In genomic region chr11:64312947-64313346, GRCh38 we compare ENCODE assay signal across 13 cellular contexts. TPM values are rescaled to one million over a fixed set of nuclear protein-coding genes. Genes with fewer than 3 reads are reported as not detected.
A peak's percentile ranks its signal among the peaks of the same experiment; 100 is the strongest.
DNase-seq lines count a peak whose midpoint lies in the region; ATAC-seq and TF ChIP-seq lines count a peak whose summit lies in the region.
"Had no signal": no experiment of that assay in that cellular context is flagged by ENCODE, and none has a peak within 500 bp of the region (broad histone marks: within the 10 kb centered on the region; RNA-seq: fewer than 3 reads in every experiment).

No MANE protein-coding gene starts in this region.

- H3K4me3 ChIP-seq in CD8-positive, alpha-beta memory T cell (ENCODE audit: low read length): no peak overlapping the region
- no peak overlapping the region for H3K4me3 ChIP-seq in gastrocnemius medialis

- H3K9me3 ChIP-seq in CD8-positive, alpha-beta memory T cell (ENCODE audit: low read length): no peaks in the 10 kb centered on the region
- H3K9me3 ChIP-seq in gastrocnemius medialis: no peaks in the 10 kb centered on the region

- H3K4me3 Mint-ChIP-seq in CD8-positive, alpha-beta memory T cell: peak overlapping the region in 1 of 7 donors; percentile 58
- H3K4me3 Mint-ChIP-seq in T-cell: peak overlapping the region in 1 of 3 donors; percentile 39
- peak overlapping the region; percentile 70 for H3K4me3 Mint-ChIP-seq in endothelial cell (ENCODE audit: unreplicated experiment)

- H3K27me3 ChIP-seq in CD8-positive, alpha-beta memory T cell (ENCODE audit: insufficient read depth, low read length, poor library complexity, severe bottlenecking): no peaks in the 10 kb centered on the region
- H3K27me3 ChIP-seq in gastrocnemius medialis: no peaks in the 10 kb centered on the region
- H3K27me3 ChIP-seq: foreskin keratinocyte had no signal

- CTCF ChIA-PET in CD8-positive, alpha-beta memory T cell (lab: Charles Lee): interaction anchor here (0.9 to 1.6 kb wide), 3 partner anchors 19 to 106 kb away, joined by 3 to 7 read pairs (median 4); partner anchors contain the start of gene FERMT3
- CTCF ChIA-PET in T-cell (lab: Charles Lee): no interaction called here

- no peak for TF ChIP-seq CTCF in endothelial cell (IDR thresholded peaks at IDR 0.05; ENCODE audit: unreplicated experiment)
- no peak for TF ChIP-seq CTCF in gastrocnemius medialis (IDR thresholded peaks at IDR 0.05 in 4 of 5, conservative IDR thresholded peaks at IDR 0.05 in 1 of 5)

- H3K36me3 ChIP-seq in CD8-positive, alpha-beta memory T cell (ENCODE audit: insufficient read depth, low read length): no peaks in the 10 kb centered on the region
- H3K36me3 ChIP-seq in gastrocnemius medialis: peaks cover 0 to 32% of the 10 kb centered on the region in 2 donors

- no peak overlapping the region for H3K27ac ChIP-seq in CD8-positive, alpha-beta memory T cell (ENCODE audit: low read depth, low read length)
- H3K27ac ChIP-seq in gastrocnemius medialis: peak overlapping the region; percentile 71 to 85 (median 75)
- H3K27ac ChIP-seq: foreskin keratinocyte had no signal

- H3K4me1 Mint-ChIP-seq in CD8-positive, alpha-beta memory T cell: peaks cover 28 to 32% (median 31%) of the 10 kb centered on the region in 3 donors
- H3K4me1 Mint-ChIP-seq in T-cell (peaks cover 22 to 28% (median 28%) of the 10 kb centered on the region in 3 donors), endothelial cell (ENCODE audit: unreplicated experiment) (peaks cover 16% of the 10 kb centered on the region)

- intact Hi-C loops in gastrocnemius medialis (cut with DNase I; ENCODE audit: low total_unique reads): no loop called here

- H3K9me3 Mint-ChIP-seq in CD8-positive, alpha-beta memory T cell: no peaks in the 10 kb centered on the region
- H3K9me3 Mint-ChIP-seq in T-cell (no peaks in the 10 kb centered on the region), endothelial cell (ENCODE audit: unreplicated experiment) (no peaks in the 10 kb centered on the region)

- TF ChIP-seq POLR2A in gastrocnemius medialis (IDR thresholded peaks at IDR 0.05): no peak

- peaks cover 8% of the 10 kb centered on the region for H3K4me1 ChIP-seq in CD8-positive, alpha-beta memory T cell (ENCODE audit: insufficient read depth, low read length)
- peaks cover 34 to 37% of the 10 kb centered on the region in 2 donors for H3K4me1 ChIP-seq in gastrocnemius medialis

- H3K27ac Mint-ChIP-seq in CD8-positive, alpha-beta memory T cell: peak overlapping the region in 7 of 8 donors; percentile 4 to 93 (median 81)
- peak overlapping the region; percentile 42 to 50 for H3K27ac Mint-ChIP-seq in T-cell
- peak overlapping the region; percentile 6 for H3K27ac Mint-ChIP-seq in endothelial cell (ENCODE audit: unreplicated experiment)

- POLR2A ChIA-PET in CD8-positive, alpha-beta memory T cell (lab: Charles Lee): no interaction called here
- POLR2A ChIA-PET in T-cell (lab: Charles Lee): no interaction called here

- in situ Hi-C loops in gastrocnemius medialis (cut with MboI; ENCODE audit: low sequenced_read_pairs in 4 of 4): no loop called here

- peaks cover 0 to 50% (median 6%) of the 10 kb centered on the region in 3 donors for H3K36me3 Mint-ChIP-seq in CD8-positive, alpha-beta memory T cell
- peaks cover 13% of the 10 kb centered on the region for H3K36me3 Mint-ChIP-seq in T-cell
- H3K36me3 Mint-ChIP-seq in endothelial cell (ENCODE audit: low read depth, unreplicated experiment): peaks cover 17% of the 10 kb centered on the region

- H3K27me3 Mint-ChIP-seq in CD8-positive, alpha-beta memory T cell: peaks cover 0 to 7% of the 10 kb centered on the region in 2 donors
- H3K27me3 Mint-ChIP-seq in T-cell: no peaks in the 10 kb centered on the region
- peaks cover 11% of the 10 kb centered on the region for H3K27me3 Mint-ChIP-seq in endothelial cell (ENCODE audit: unreplicated experiment)

- DNase-seq in CD8-positive, alpha-beta memory T cell: no peak
- no peak for DNase-seq in T-cell
- DNase-seq in endothelial cell (ENCODE audit: low spot score): no peak
- no peak for DNase-seq in gastrocnemius medialis
- DNase-seq in midbrain (lab: John Stamatoyannopoulos, UW): no peak
- no peak for DNase-seq in ureter (ENCODE audit: low spot score)
- DNase-seq in stimulated activated CD4-positive, alpha-beta T cell treated with anti-CD3 and anti-CD28 coated beads, Interleukin-4, amount 100 ng/mL, for 4 hours: no peak
- DNase-seq: foreskin keratinocyte had no signal

- ATAC-seq in T-cell (replicated peaks in 1 of 4) (no peak), gastrocnemius medialis (no peak), HG03469 (IDR thresholded peaks at IDR 0.05; ENCODE audit: unreplicated experiment) (no peak)
- ATAC-seq: foreskin keratinocyte had no signal

RNA-seq across cellular contexts. Expression of gene TRMT112, which starts 4.4 kb away (rescaled TPM):
- total RNA-seq in CD8-positive, alpha-beta memory T cell: 100 to 1,000 TPM; 327 to 332 TPM
- polyA plus RNA-seq in CD8-positive, alpha-beta memory T cell: 467 TPM
- total RNA-seq in T-cell: 100 to 1,000 TPM; 104 to 177 (median 151) TPM
- 138 TPM for total RNA-seq in endothelial cell (ENCODE audit: unreplicated experiment)
- total RNA-seq in gastrocnemius medialis: 100 to 1,000 TPM; 133 to 226 (median 194) TPM
- total RNA-seq in ureter: 156 TPM

RNA-seq across cellular contexts. Expression of gene PRDX5, which starts 5.0 kb away (rescaled TPM):
- 100 to 1,000 TPM; 114 to 126 TPM for total RNA-seq in CD8-positive, alpha-beta memory T cell
- 170 TPM for polyA plus RNA-seq in CD8-positive, alpha-beta memory T cell
- total RNA-seq in T-cell (10 to 100 TPM; 35.8 to 86.7 (median 71.7) TPM), endothelial cell (ENCODE audit: unreplicated experiment) (264 TPM), gastrocnemius medialis (100 to 1,000 TPM; 170 to 257 (median 219) TPM), ureter (255 TPM)

RNA-seq across cellular contexts. Expression of gene ESRRA, which starts 7.6 kb away (rescaled TPM):
- total RNA-seq in CD8-positive, alpha-beta memory T cell: 10 to 100 TPM; 52.2 to 54.3 TPM
- polyA plus RNA-seq in CD8-positive, alpha-beta memory T cell: 11.9 TPM
- total RNA-seq in T-cell: 10 to 100 TPM; 20.2 to 43.1 (median 39.7) TPM
- total RNA-seq in endothelial cell (ENCODE audit: unreplicated experiment): 42.3 TPM
- 100 to 1,000 TPM; 192 to 471 (median 260) TPM for total RNA-seq in gastrocnemius medialis
- 82.8 TPM for total RNA-seq in ureter

RNA-seq across cellular contexts. Expression of gene CATSPERZ, which starts 12.8 kb away (rescaled TPM):
- total RNA-seq in CD8-positive, alpha-beta memory T cell: not detected
- polyA plus RNA-seq in CD8-positive, alpha-beta memory T cell: not detected
- total RNA-seq in T-cell: under 1 TPM in 1 of 5 donors, not detected in 4; 0.40 TPM
- 0.38 TPM for total RNA-seq in endothelial cell (ENCODE audit: unreplicated experiment)
- total RNA-seq in gastrocnemius medialis: not detected
- total RNA-seq in ureter: not detected
- total RNA-seq: renal cortical epithelial cell; T-helper 2 cell treated with Interferon-gamma antibody and Interleukin-4, amounts not matched to agents 100 ng/mL and 5 ng/mL, for 36 hours had no signal
- polyA plus RNA-seq: liver had no signal

RNA-seq across cellular contexts. Expression of gene KCNK4, which starts 21.8 kb away (rescaled TPM):
- total RNA-seq in CD8-positive, alpha-beta memory T cell: not detected
- polyA plus RNA-seq in CD8-positive, alpha-beta memory T cell: not detected
- total RNA-seq in T-cell: under 1 TPM in 3 of 5 donors, not detected in 2; 0.22 to 0.35 (median 0.33) TPM
- total RNA-seq in endothelial cell (ENCODE audit: unreplicated experiment): 0.36 TPM
- not detected for total RNA-seq in gastrocnemius medialis
- total RNA-seq in ureter: not detected
- total RNA-seq: foreskin keratinocyte; LHCN-M2; liver; renal cortical epithelial cell; T-helper 2 cell treated with Interferon-gamma antibody and Interleukin-4, amounts not matched to agents 100 ng/mL and 5 ng/mL, for 36 hours had no signal
- polyA plus RNA-seq: liver had no signal

Comparison
In these comparisons a context has a peak if more than half of its experiments do, and no peak if none do; other contexts are left out.
1. H3K27ac Mint-ChIP-seq: peak in every context shown above with its lines; median percentile 81 in CD8-positive, alpha-beta memory T cell; 46 in T-cell; 6 in endothelial cell.